Comparison of ENCODE assay signal across 11 cellular contexts in genomic region chr3:151425640-151426336, GRCh38. TPM values are rescaled to one million over a fixed set of nuclear protein-coding genes. Genes with fewer than 3 reads are reported as not detected.
A peak's percentile ranks its signal among the peaks of the same experiment; 100 is the strongest.
DNase-seq lines count a peak whose midpoint lies in the region; ATAC-seq and TF ChIP-seq lines count a peak whose summit lies in the region.
"Had no signal": no experiment of that assay in that cellular context is flagged by ENCODE, and none has a peak within 500 bp of the region (broad histone marks: within the 10 kb centered on the region; RNA-seq: fewer than 3 reads in every experiment).

No MANE protein-coding gene starts in this region.

- no peaks in the 10 kb centered on the region for H3K36me3 ChIP-seq in RWPE2 (ENCODE audit: low read depth)

- H3K9me3 Mint-ChIP-seq in osteocyte (ENCODE audit: unreplicated experiment) = no peaks in the 10 kb centered on the region

- peak; percentile 22 for ATAC-seq in GM18907 (IDR thresholded peaks at IDR 0.05; ENCODE audit: unreplicated experiment)
- peak; percentile 27 for ATAC-seq in HG02884 (IDR thresholded peaks at IDR 0.05; ENCODE audit: unreplicated experiment)
- no peak for ATAC-seq in RWPE2 (ENCODE audit: low read depth)

- H3K4me3 Mint-ChIP-seq in osteocyte (ENCODE audit: unreplicated experiment) = no peak overlapping the region

- no peaks in the 10 kb centered on the region for H3K27me3 ChIP-seq in RWPE2 (ENCODE audit: insufficient read depth, poor library complexity, severe bottlenecking)

- H3K27ac ChIP-seq in RWPE2 (ENCODE audit: poor library complexity, severe bottlenecking) (no peak overlapping the region), coronary artery (no peak overlapping the region)
- H3K27ac ChIP-seq: skin epidermis had no signal

- TF ChIP-seq CTCF in RWPE2 (IDR thresholded peaks at IDR 0.05; ENCODE audit: poor library complexity, severe bottlenecking) (peak; percentile 50), osteocyte (IDR thresholded peaks at IDR 0.05) (peak; percentile 44), coronary artery (IDR thresholded peaks at IDR 0.05) (no peak)

- no peak overlapping the region for H3K27ac Mint-ChIP-seq in osteocyte (ENCODE audit: unreplicated experiment)

- no peak for DNase-seq in RWPE2 (ENCODE audit: low spot score)
- DNase-seq in osteocyte (ENCODE audit: extremely low spot score, unreplicated experiment) = no peak
- DNase-seq in SK-N-DZ (ENCODE audit: low spot score) = no peak
- DNase-seq in HPDE6-E6E7 (ENCODE audit: extremely low spot score) = no peak
- DNase-seq in coronary artery (ENCODE audit: low spot score) = no peak
- DNase-seq: GOT3, hippocampal formation, NCI-H748 treated with DMSO at 0.1 percent for 48 hours had no signal

- no peaks in the 10 kb centered on the region for H3K27me3 Mint-ChIP-seq in osteocyte (ENCODE audit: unreplicated experiment)

- H3K4me1 ChIP-seq in RWPE2 (ENCODE audit: insufficient read depth, poor library complexity, severe bottlenecking) = no peaks in the 10 kb centered on the region

- H3K36me3 Mint-ChIP-seq in osteocyte (ENCODE audit: unreplicated experiment) = no peaks in the 10 kb centered on the region

- H3K4me3 ChIP-seq in RWPE2 (ENCODE audit: severe bottlenecking) (no peak overlapping the region), coronary artery (no peak overlapping the region)
- H3K4me3 ChIP-seq: skin epidermis had no signal

- H3K9me3 ChIP-seq in RWPE2 (ENCODE audit: severe bottlenecking) = no peaks in the 10 kb centered on the region

- H3K4me1 Mint-ChIP-seq in osteocyte (ENCODE audit: unreplicated experiment) = peaks cover 5% of the 10 kb centered on the region

RNA-seq across cellular contexts. Expression of gene IGSF10, which starts 35.1 kb away (rescaled TPM):
- 1.2 and 1.4 TPM in 2 replicates for total RNA-seq in osteocyte
- polyA plus RNA-seq in SK-N-DZ (2014; cell fraction: cytosol; rRNA removed) = 0.68 and 0.86 TPM in 2 replicates
- polyA plus RNA-seq in SK-N-DZ (2014; cell fraction: nucleus; rRNA removed) = 1.4 and 1.5 TPM in 2 replicates

RNA-seq across cellular contexts. Expression of gene P2RY12, which starts 41.2 kb away (rescaled TPM):
- total RNA-seq in osteocyte = not detected in 2 replicates
- polyA plus RNA-seq in SK-N-DZ (2014; cell fraction: cytosol; rRNA removed) = not detected in 2 replicates
- not detected in 2 replicates for polyA plus RNA-seq in SK-N-DZ (2014; cell fraction: nucleus; rRNA removed)
